In genomic region chr1:89935235-89935634, GRCh38 we compare ENCODE assay signal across 1 cellular context.
TF ChIP-seq lines count a peak whose summit lies in the region.

No MANE protein-coding gene starts in this region.

TF ChIP-seq in K562, 482 proteins besides CTCF, POLR2A, EP300 and RAD21 (continued from another document):
- peak; percentile 64 for TF ChIP-seq ZBTB40 (IDR thresholded peaks at IDR 0.05)
- TF ChIP-seq ZBTB40 (CRISPR knock-in tag; IDR thresholded peaks at IDR 0.05), result no peak
- TF ChIP-seq ADNP (tag; IDR thresholded peaks at IDR 0.05), result no peak
